In genomic region chr2:119366649-119367471, GRCh38 we compare ENCODE assay signal across 1 cellular context.
TF ChIP-seq lines count a peak whose summit lies in the region.

TSS of gene C2orf76 (minus strand) at chr2:119366834. CDS start at chr2:119339959, 26,875 bp downstream.
TSS of gene DBI (plus strand) at chr2:119366977. CDS start at chr2:119367052, 75 bp downstream.

TF ChIP-seq in K562, 482 proteins besides CTCF, POLR2A, EP300 and RAD21 (continued from another document and continues in another):
- no peak for TF ChIP-seq ZBTB34 (CRISPR knock-in tag; IDR thresholded peaks at IDR 0.05)
- no peak for TF ChIP-seq BRCA1 (IDR thresholded peaks at IDR 0.05)
- no peak for TF ChIP-seq BRCA1 (CRISPR knock-in tag; IDR thresholded peaks at IDR 0.05)
- TF ChIP-seq CREB5 (CRISPR knock-in tag; IDR thresholded peaks at IDR 0.05): no peak
- TF ChIP-seq HCFC1 (IDR thresholded peaks at IDR 0.05; ENCODE audit: low read depth, low read length): peak; percentile 49; the same call in 1 of the 2 replicates
- no peak for TF ChIP-seq ZNF165 (CRISPR knock-in tag; IDR thresholded peaks at IDR 0.05; ENCODE audit: borderline replicate concordance)
- no peak for TF ChIP-seq SNIP1 (IDR thresholded peaks at IDR 0.05; ENCODE audit: low read depth)
- no peak for TF ChIP-seq POU5F1 (IDR thresholded peaks at IDR 0.05; ENCODE audit: borderline replicate concordance, low read depth, low read length, partially characterized antibody)
- no peak for TF ChIP-seq REST (CRISPR knock-in tag; IDR thresholded peaks at IDR 0.05; ENCODE audit: low read depth)
- TF ChIP-seq UBTF (IDR thresholded peaks at IDR 0.05; ENCODE audit: borderline replicate concordance in 1 of 2, low read depth in 2 of 2, low read length in 2 of 2): no peak
- TF ChIP-seq ZNF551 (CRISPR knock-in tag; IDR thresholded peaks at IDR 0.05): no peak
- no peak for TF ChIP-seq RB1 (IDR thresholded peaks at IDR 0.05; ENCODE audit: low read depth)
- TF ChIP-seq SRSF7 (optimal IDR thresholded peaks at IDR 0.05; ENCODE audit: low read depth, low read length): no peak
- TF ChIP-seq TSHZ1 (CRISPR knock-in tag; IDR thresholded peaks at IDR 0.05): no peak
- no peak for TF ChIP-seq TFE3 (CRISPR knock-in tag; IDR thresholded peaks at IDR 0.05)
- no peak for TF ChIP-seq ETS2 (tag; IDR thresholded peaks at IDR 0.05; ENCODE audit: borderline replicate concordance, poor library complexity, severe bottlenecking)
- no peak; the same call in 1 of the 2 replicates for TF ChIP-seq ZNF511 (CRISPR knock-in tag; IDR thresholded peaks at IDR 0.05)
- TF ChIP-seq ZNF696 (CRISPR knock-in tag; conservative IDR thresholded peaks at IDR 0.05): no peak
- TF ChIP-seq MXD1 (CRISPR knock-in tag; IDR thresholded peaks at IDR 0.05; ENCODE audit: borderline replicate concordance, poor library complexity, severe bottlenecking): no peak
- TF ChIP-seq ZNF408 (CRISPR knock-in tag; IDR thresholded peaks at IDR 0.05; ENCODE audit: low read depth): no peak
- TF ChIP-seq PRDM10 (IDR thresholded peaks at IDR 0.05; ENCODE audit: partially characterized antibody): peak; percentile 27
- TF ChIP-seq ATF1 (CRISPR knock-in tag; IDR thresholded peaks at IDR 0.05): no peak
- peak; percentile 79 for TF ChIP-seq ATF1 (tag; IDR thresholded peaks at IDR 0.05)
- TF ChIP-seq CSDE1 (IDR thresholded peaks at IDR 0.05): no peak; a peak in 1 of 4 replicates
- no peak for TF ChIP-seq SOX6 (IDR thresholded peaks at IDR 0.05)
- no peak for TF ChIP-seq ZNF668 (CRISPR knock-in tag; IDR thresholded peaks at IDR 0.05)
- no peak for TF ChIP-seq HEY1 (CRISPR knock-in tag; IDR thresholded peaks at IDR 0.05; ENCODE audit: borderline replicate concordance)
- TF ChIP-seq EHMT2 (IDR thresholded peaks at IDR 0.05): no peak
- no peak for TF ChIP-seq SAFB (IDR thresholded peaks at IDR 0.05; ENCODE audit: borderline replicate concordance, low read depth, low read length)
- peak; percentile 56 for TF ChIP-seq MITF (IDR thresholded peaks at IDR 0.05)
- TF ChIP-seq ZNF766 (CRISPR knock-in tag; conservative IDR thresholded peaks at IDR 0.05): 0 out of 2 replicates have a peak, but pooled peaks have one; percentile 40
- TF ChIP-seq PATZ1 (CRISPR knock-in tag; IDR thresholded peaks at IDR 0.05; ENCODE audit: borderline replicate concordance): no peak
- no peak for TF ChIP-seq ERF (CRISPR knock-in tag; IDR thresholded peaks at IDR 0.05)
- no peak for TF ChIP-seq SRSF9 (IDR thresholded peaks at IDR 0.05; ENCODE audit: borderline replicate concordance, low read depth, low read length)
